13 cellular contexts compared by ENCODE assay signal in the genomic region with DNA sequence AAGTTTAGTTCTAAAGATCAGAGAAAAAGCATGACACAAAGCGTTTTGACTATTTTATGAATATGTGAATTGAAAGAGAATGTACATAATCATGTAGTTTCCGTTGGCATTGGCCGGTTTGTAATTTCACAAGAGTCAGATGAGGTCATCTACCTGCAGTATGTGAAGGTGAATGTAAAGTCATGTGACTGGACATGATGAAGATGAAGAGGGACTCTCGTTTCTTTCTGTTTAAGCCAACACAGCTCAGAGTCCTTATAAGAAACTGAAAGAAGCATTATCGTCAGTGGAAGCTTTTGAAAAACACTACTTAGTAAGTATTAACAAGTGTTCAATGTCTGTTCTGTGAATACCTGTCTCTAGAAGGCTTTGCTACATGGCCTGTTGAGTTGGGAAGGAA.
"Had no signal": no experiment of that assay in that cellular context is flagged by ENCODE, and none has a peak within 500 bp of the region (broad histone marks: within the 10 kb centered on the region; RNA-seq: fewer than 3 reads in every experiment).

No MANE protein-coding gene starts in this region.

- H3K9me3 Mint-ChIP-seq: mesothelial cell of epicardium, WTC11 had no signal

- H3K4me1 Mint-ChIP-seq: mesothelial cell of epicardium had no signal

- ATAC-seq: esophagus mucosa, left cardiac atrium, lower lobe of right lung, WTC11 had no signal

- H3K27ac Mint-ChIP-seq: mesothelial cell of epicardium, WTC11 had no signal

- H3K4me3 Mint-ChIP-seq: mesothelial cell of epicardium, WTC11 had no signal

- H3K27ac ChIP-seq: lower lobe of right lung, neutrophil, SK-N-MC, upper lobe of left lung had no signal

- DNase-seq: activated CD4-positive, alpha-beta T cell treated with anti-CD3 and anti-CD28 coated beads, Interleukin-2, amount 50 U/mL, for 48 hours; activated gamma-delta T cell treated with Interleukin-2 at 50 U/mL for 16 hours; left cardiac atrium; lower lobe of right lung; retina; stimulated activated CD4-positive, alpha-beta T cell treated with anti-CD3 and anti-CD28 coated beads, Interleukin-15, amount 100 ng/mL, for 24 hours; stimulated activated CD4-positive, alpha-beta T cell treated with anti-CD3 and anti-CD28 coated beads, Interleukin-4, amount 100 ng/mL, for 24 hours; upper lobe of left lung had no signal
